31 cellular contexts compared by ENCODE assay signal in genomic region chr2:41334159-41334558, GRCh38.
"Had no signal": no experiment of that assay in that cellular context is flagged by ENCODE, and none has a peak within 500 bp of the region (broad histone marks: within the 10 kb centered on the region; RNA-seq: fewer than 3 reads in every experiment).

No MANE protein-coding gene starts in this region.

- H3K36me3 ChIP-seq: adrenal gland, brain microvascular endothelial cell, breast epithelium had no signal

- ATAC-seq: activated CD8-positive, alpha-beta T cell treated with anti-CD3 and anti-CD28 coated beads for 36 hours; activated naive CD4-positive, alpha-beta T cell treated with anti-CD3 and anti-CD28 coated beads, Interleukin-2, amount 50 U/mL, for 72 hours; activated T-cell treated with anti-CD3 and anti-CD28 coated beads, Interleukin-2, amount 50 U/mL, for 4 hours; activated T-cell treated with anti-CD3 and anti-CD28 coated beads, Interleukin-2, amount 50 U/mL, for 72 hours; activated T-helper 17 cell treated with anti-CD3 and anti-CD28 coated beads, Interleukin-2, amount 50 U/mL, for 72 hours; body of pancreas had no signal

- H3K4me3 ChIP-seq: adrenal gland, body of pancreas, breast epithelium had no signal

- H3K9me3 ChIP-seq: adrenal gland, body of pancreas, breast epithelium had no signal

- H3K27ac ChIP-seq: adrenal gland, body of pancreas, brain microvascular endothelial cell, breast epithelium, VCaP had no signal

- H3K4me1 ChIP-seq: body of pancreas, breast epithelium had no signal

- DNase-seq: activated B cell treated with CpG ODN at 0.5 μM for 24 hours; activated CD4-positive, alpha-beta memory T cell treated with anti-CD3 and anti-CD28 coated beads for 36 hours; activated CD4-positive, alpha-beta T cell treated with anti-CD3 and anti-CD28 coated beads for 4 hours; activated CD4-positive, alpha-beta T cell treated with anti-CD3 and anti-CD28 coated beads, Interleukin-2, amount 10 ng/mL, durations not matched to agents 24 days and 14 days; activated CD4-positive, alpha-beta T cell treated with anti-CD3 and anti-CD28 coated beads, Interleukin-2, amount 50 U/mL, for 1 hour; activated CD4-positive, alpha-beta T cell treated with anti-CD3 and anti-CD28 coated beads, Interleukin-2, amount 50 U/mL, for 4 hours; activated CD4-positive, CD25-positive, alpha-beta regulatory T cell treated with anti-CD3 and anti-CD28 coated beads, Interleukin-2, amount 50 U/mL, for 72 hours; activated CD8-positive, alpha-beta memory T cell treated with anti-CD3 and anti-CD28 coated beads, Interleukin-2, amount 50 U/mL, for 4 hours; activated CD8-positive, alpha-beta T cell treated with anti-CD3 and anti-CD28 coated beads for 36 hours; activated effector memory CD4-positive, alpha-beta T cell treated with anti-CD3 and anti-CD28 coated beads, Interleukin-2, amount 50 U/mL, for 16 hours; activated gamma-delta T cell treated with Interleukin-2 at 50 U/mL for 16 hours; activated naive CD4-positive, alpha-beta T cell; activated naive CD4-positive, alpha-beta T cell treated with anti-CD3 and anti-CD28 coated beads for 36 hours; activated naive CD4-positive, alpha-beta T cell treated with anti-CD3 and anti-CD28 coated beads, Interleukin-2, amount 50 U/mL, for 16 hours; activated naive CD8-positive, alpha-beta T cell treated with anti-CD3 and anti-CD28 coated beads for 36 hours; activated T-cell treated with anti-CD3 and anti-CD28 coated beads for 4 hours; activated T-cell treated with anti-CD3 and anti-CD28 coated beads, Interleukin-2, amount 50 U/mL, for 1 hour; activated T-cell treated with anti-CD3 and anti-CD28 coated beads, Interleukin-2, amount 50 U/mL, for 4 hours; activated T-cell treated with anti-CD3 and anti-CD28 coated beads, Interleukin-2, amount 50 U/mL, for 72 hours; adrenal gland; amniotic stem cell; aorta; body of pancreas; brain microvascular endothelial cell; central memory CD4-positive, alpha-beta T cell; T-helper 2 cell; T-helper 9 cell had no signal

- H3K27me3 ChIP-seq: adrenal gland, body of pancreas, brain microvascular endothelial cell, breast epithelium had no signal
